8 cellular contexts compared by ENCODE assay signal in genomic region chr5:151068189-151068570, GRCh38. TPM values are rescaled to one million over a fixed set of nuclear protein-coding genes. Genes with fewer than 3 reads are reported as not detected.
DNase-seq lines count a peak whose midpoint lies in the region; ATAC-seq and TF ChIP-seq lines count a peak whose summit lies in the region.

No MANE protein-coding gene starts in this region.

- DNase-seq in GM12865 (ENCODE audit: low read depth) = peak; percentile 54
- DNase-seq in activated naive CD8-positive, alpha-beta T cell treated with anti-CD3 and anti-CD28 coated beads for 36 hours = no peak
- no peak for DNase-seq in neural crest cell (ENCODE audit: low read depth, low spot score)
- DNase-seq in ecto neural progenitor cell (ENCODE audit: low spot score) = no peak
- DNase-seq in NCI-H510A (lab: John Stamatoyannopoulos, UW) = no peak
- DNase-seq in GOT3 (lab: John Stamatoyannopoulos, UW) = no peak

- no peak overlapping the region for H3K4me3 Mint-ChIP-seq in activated naive CD8-positive, alpha-beta T cell treated with anti-CD3 and anti-CD28 coated beads for 36 hours
- no peak overlapping the region for H3K4me3 Mint-ChIP-seq in neural crest cell

- H3K4me1 Mint-ChIP-seq in activated naive CD8-positive, alpha-beta T cell treated with anti-CD3 and anti-CD28 coated beads for 36 hours = peaks cover 76% of the 10 kb centered on the region
- peaks cover 24% of the 10 kb centered on the region for H3K4me1 Mint-ChIP-seq in neural crest cell

- ATAC-seq in HG02642 (IDR thresholded peaks at IDR 0.05; ENCODE audit: poor library complexity, unreplicated experiment) = peak; percentile 21
- ATAC-seq in GM19455 (IDR thresholded peaks at IDR 0.05; ENCODE audit: unreplicated experiment) = no peak

- no peaks in the 10 kb centered on the region for H3K27me3 Mint-ChIP-seq in activated naive CD8-positive, alpha-beta T cell treated with anti-CD3 and anti-CD28 coated beads for 36 hours
- H3K27me3 Mint-ChIP-seq in neural crest cell (ENCODE audit: low read depth) = no peaks in the 10 kb centered on the region

- peaks cover 43% of the 10 kb centered on the region for H3K36me3 Mint-ChIP-seq in activated naive CD8-positive, alpha-beta T cell treated with anti-CD3 and anti-CD28 coated beads for 36 hours
- H3K36me3 Mint-ChIP-seq in neural crest cell (ENCODE audit: low read depth) = no peaks in the 10 kb centered on the region

- H3K9me3 Mint-ChIP-seq in activated naive CD8-positive, alpha-beta T cell treated with anti-CD3 and anti-CD28 coated beads for 36 hours = no peaks in the 10 kb centered on the region
- H3K9me3 Mint-ChIP-seq in neural crest cell = no peaks in the 10 kb centered on the region

- no peak for TF ChIP-seq CTCF in GM12865 (IDR thresholded peaks at IDR 0.05; ENCODE audit: insufficient read depth, low read depth, low read length, missing control alignments)
- TF ChIP-seq CTCF in neural crest cell (conservative IDR thresholded peaks at IDR 0.05) = no peak

- H3K27ac Mint-ChIP-seq in activated naive CD8-positive, alpha-beta T cell treated with anti-CD3 and anti-CD28 coated beads for 36 hours = peak overlapping the region; percentile 81
- H3K27ac Mint-ChIP-seq in neural crest cell (ENCODE audit: unreplicated experiment) = peak overlapping the region; percentile 94

- peak overlapping the region; percentile 17 for H3K4me3 ChIP-seq in GM12865 (ENCODE audit: low read depth, low read length)

RNA-seq across cellular contexts. Expression of gene TNIP1, which starts 12.7 kb away (rescaled TPM):
- total RNA-seq in activated naive CD8-positive, alpha-beta T cell treated with anti-CD3 and anti-CD28 coated beads for 36 hours = 100 to 1,000 TPM; 185 to 189 TPM
- 34.6 and 37.1 TPM in 2 replicates for total RNA-seq in neural crest cell

RNA-seq across cellular contexts. Expression of gene GPX3, which starts 47.8 kb away (rescaled TPM):
- not detected for total RNA-seq in activated naive CD8-positive, alpha-beta T cell treated with anti-CD3 and anti-CD28 coated beads for 36 hours
- 4.6 and 4.8 TPM in 2 replicates for total RNA-seq in neural crest cell
